In the genomic region with DNA sequence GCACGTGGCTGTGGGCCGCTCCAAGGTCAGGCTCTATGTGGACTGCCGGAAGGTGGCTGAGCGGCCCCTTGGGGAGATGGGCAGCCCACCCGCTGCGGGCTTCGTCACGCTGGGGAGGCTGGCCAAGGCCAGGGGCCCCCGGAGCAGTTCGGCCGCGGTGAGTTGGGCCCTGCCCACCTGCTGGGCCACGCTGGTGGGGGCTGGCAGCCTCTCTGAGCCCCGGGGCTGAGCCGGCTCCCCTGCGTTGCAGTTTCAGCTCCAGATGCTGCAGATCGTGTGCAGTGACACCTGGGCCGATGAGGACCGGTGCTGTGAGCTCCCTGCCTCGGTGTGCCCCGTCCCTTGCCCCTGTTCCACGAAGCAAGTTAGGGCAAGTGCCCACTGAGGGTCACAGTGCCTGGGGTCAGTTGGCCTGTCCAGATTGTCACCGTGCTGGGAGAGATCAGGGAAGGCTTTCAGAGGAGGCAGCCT, we compare ENCODE assay signal across 21 cellular contexts. TPM values are rescaled to one million over a fixed set of nuclear protein-coding genes. Genes with fewer than 3 reads are reported as not detected.
A peak's percentile ranks its signal among the peaks of the same experiment; 100 is the strongest.
DNase-seq lines count a peak whose midpoint lies in the region; ATAC-seq, FAIRE-seq and TF ChIP-seq lines count a peak whose summit lies in the region.
"Had no signal": no experiment of that assay in that cellular context is flagged by ENCODE, and none has a peak within 500 bp of the region (broad histone marks: within the 10 kb centered on the region; RNA-seq: fewer than 3 reads in every experiment).

No MANE protein-coding gene starts in this region.

- H3K36me3 ChIP-seq in heart left ventricle (no peaks in the 10 kb centered on the region), left ventricle myocardium inferior (no peaks in the 10 kb centered on the region), kidney (ENCODE audit: control insufficient read depth in 1 of 2, insufficient read depth in 2 of 2, low read length in 2 of 2) (no peaks in the 10 kb centered on the region), ovary (no peaks in the 10 kb centered on the region), aorta (ENCODE audit: control insufficient read depth in 1 of 2, insufficient read depth in 2 of 2, low read length in 1 of 2) (no peaks in the 10 kb centered on the region)
- H3K36me3 ChIP-seq: SJCRH30 had no signal

- H3K27me3 ChIP-seq in heart left ventricle (peaks cover 0 to 33% (median 0%) of the 10 kb centered on the region in 9 donors), left ventricle myocardium inferior (ENCODE audit: low read depth) (peaks cover 58% of the 10 kb centered on the region), ovary (no peaks in the 10 kb centered on the region), aorta (ENCODE audit: control insufficient read depth in 1 of 2, insufficient read depth in 2 of 2, low read length in 1 of 2) (no peaks in the 10 kb centered on the region)

- H3K4me1 ChIP-seq in heart left ventricle (no peaks in the 10 kb centered on the region), left ventricle myocardium inferior (peaks cover 8% of the 10 kb centered on the region), kidney (ENCODE audit: control insufficient read depth in 1 of 2, insufficient read depth in 1 of 2, low read depth in 1 of 2, low read length in 2 of 2) (no peaks in the 10 kb centered on the region), ovary (ENCODE audit: insufficient read depth) (no peaks in the 10 kb centered on the region), aorta (ENCODE audit: control insufficient read depth in 1 of 2, insufficient read depth in 2 of 2, low read length in 2 of 2) (no peaks in the 10 kb centered on the region)
- H3K4me1 ChIP-seq: SJCRH30 had no signal

- no peak for FAIRE-seq in kidney (lab: Jason Lieb, UNC)
- FAIRE-seq: H54 had no signal

- 84 to 91% (median 85%) methylated on average over 16 to 23 of the region's 23 CpGs for WGBS in heart left ventricle, 4 donors
- WGBS in ovary, 3 donors: 41 to 62% (median 45%) methylated on average over 20 to 23 of the region's 23 CpGs
- 82 to 88% methylated on average over 22 to 23 of the region's 23 CpGs for WGBS in aorta, 2 donors

- no peak for TF ChIP-seq EP300 in ovary (IDR thresholded peaks at IDR 0.05)

- no peak for TF ChIP-seq CTCF in heart left ventricle (IDR thresholded peaks at IDR 0.05)
- no peak for TF ChIP-seq CTCF in left ventricle myocardium inferior (IDR thresholded peaks at IDR 0.05; ENCODE audit: borderline replicate concordance)
- no peak for TF ChIP-seq CTCF in kidney (IDR thresholded peaks at IDR 0.05; ENCODE audit: borderline replicate concordance, extremely low read depth, insufficient read depth)
- TF ChIP-seq CTCF in ovary (IDR thresholded peaks at IDR 0.05): no peak

- ATAC-seq in heart left ventricle: no peak
- no peak for ATAC-seq in aorta (ENCODE audit: low FRiP score)
- ATAC-seq in GM18907 (IDR thresholded peaks at IDR 0.05; ENCODE audit: unreplicated experiment): no peak
- ATAC-seq in HG03439 (IDR thresholded peaks at IDR 0.05; ENCODE audit: unreplicated experiment): no peak
- ATAC-seq: PC-3 had no signal

- no peak overlapping the region for H3K9ac ChIP-seq in kidney (ENCODE audit: low read length in 2 of 2)
- H3K9ac ChIP-seq: KMS-11 had no signal

- no peaks in the 10 kb centered on the region for H3K9me3 ChIP-seq in heart left ventricle
- no peaks in the 10 kb centered on the region for H3K9me3 ChIP-seq in left ventricle myocardium inferior (replicated peaks)
- H3K9me3 ChIP-seq in kidney (ENCODE audit: control insufficient read depth in 1 of 2, low read length in 2 of 2): no peaks in the 10 kb centered on the region
- no peaks in the 10 kb centered on the region for H3K9me3 ChIP-seq in ovary
- no peaks in the 10 kb centered on the region for H3K9me3 ChIP-seq in aorta (ENCODE audit: control insufficient read depth, low read length)
- H3K9me3 ChIP-seq: SJCRH30 had no signal

- H3K27ac ChIP-seq in heart left ventricle (no peak overlapping the region), left ventricle myocardium inferior (replicated peaks) (no peak overlapping the region), kidney (ENCODE audit: low read depth in 2 of 2, low read length in 2 of 2) (no peak overlapping the region), ovary (no peak overlapping the region), aorta (ENCODE audit: low read depth in 1 of 2, low read length in 2 of 2) (no peak overlapping the region)
- H3K27ac ChIP-seq: C4-2B, KMS-11, SJCRH30 had no signal

- DNase-seq in heart left ventricle (peak in 4 of 5 donors; percentile 9 to 49 (median 20)), left ventricle myocardium inferior (no peak), kidney (peak; percentile 63), ovary (peak in 3 of 5 donors; percentile 9 to 32 (median 24)), aorta (peak; percentile 39 to 67)
- DNase-seq: ACHN, DMS79 treated with DMSO at 0.1 percent for 48 hours, NCI-H1417 treated with DMSO at 0.1 percent for 48 hours, NCI-H187 treated with DMSO at 0.1 percent for 48 hours, NCI-H226, NCI-H524, NCI-H82, PC-3, RPMI8226, SJCRH30 had no signal

- TF ChIP-seq POLR2A in heart left ventricle (IDR thresholded peaks at IDR 0.05) (no peak), ovary (IDR thresholded peaks at IDR 0.05) (no peak)

- intact Hi-C loops in heart left ventricle (cut with DNase I): no loop called here
- intact Hi-C loops in left ventricle myocardium inferior (cut with micrococcal nuclease): no loop called here
- intact Hi-C loops in kidney (cut with DNase I): no loop called here
- intact Hi-C loops in ovary (cut with DNase I): no loop called here
- intact Hi-C loops in aorta (cut with DNase I): no loop called here

- no peak overlapping the region for H3K4me3 ChIP-seq in heart left ventricle
- H3K4me3 ChIP-seq in left ventricle myocardium inferior: no peak overlapping the region
- H3K4me3 ChIP-seq in kidney (ENCODE audit: low read length in 2 of 2): no peak overlapping the region
- no peak overlapping the region for H3K4me3 ChIP-seq in ovary
- H3K4me3 ChIP-seq in aorta (ENCODE audit: low read length in 2 of 2): no peak overlapping the region
- H3K4me3 ChIP-seq: SJCRH30 had no signal

RNA-seq across cellular contexts. Expression of a gene that starts 27.1 kb away (rescaled TPM):
- total RNA-seq in heart left ventricle (not detected), left ventricle myocardium inferior (not detected), kidney (not detected), ovary (under 1 TPM in 3 of 7 donors, not detected in 4; 0.17 to 0.54 (median 0.33) TPM), aorta (under 1 TPM in 1 of 2 donors, not detected in 1; 0.09 TPM)
- polyA plus RNA-seq in heart left ventricle (not detected), kidney (ENCODE audit: insufficient read depth, low read depth, low replicate concordance) (0.58 TPM), ovary (under 1 TPM in 1 of 2 donors, not detected in 1; 0.10 TPM), aorta (under 1 TPM in 1 of 2 donors, not detected in 1; 0.15 TPM)
- total RNA-seq: G401, PC-3, SJCRH30 had no signal

RNA-seq across cellular contexts. Expression of a gene that starts 41.1 kb away (rescaled TPM):
- total RNA-seq in heart left ventricle (1 to 10 TPM in 2 of 9 donors, under 1 TPM in 2, not detected in 5; 0.16 to 1.5 (median 0.81) TPM), left ventricle myocardium inferior (0.38 TPM), kidney (0.44 TPM), ovary (1 to 10 TPM in 3 of 7 donors, under 1 TPM in 3, not detected in 1; 0.15 to 2.9 (median 0.77) TPM), aorta (not detected)
- polyA plus RNA-seq in heart left ventricle (under 1 TPM; 0.06 to 0.23 TPM), kidney (ENCODE audit: insufficient read depth, low read depth, low replicate concordance) (0.67 TPM), ovary (under 1 TPM in 1 of 2 donors, not detected in 1; 0.06 TPM), aorta (not detected)
- total RNA-seq: PC-3 had no signal

RNA-seq across cellular contexts. Expression of a gene that starts 47.5 kb away (rescaled TPM):
- total RNA-seq in heart left ventricle (10 to 100 TPM; 14.3 to 51.6 (median 29.2) TPM), left ventricle myocardium inferior (33.4 TPM), kidney (84.3 TPM), ovary (10 to 100 TPM; 40.2 to 80.2 (median 74.8) TPM), aorta (10 to 100 TPM; 75.6 to 88.2 TPM)
- polyA plus RNA-seq in heart left ventricle (10 to 100 TPM; 41.8 to 43.8 TPM), kidney (ENCODE audit: insufficient read depth, low read depth, low replicate concordance) (40.4 TPM), ovary (10 to 100 TPM; 18.9 to 59.5 TPM), aorta (100 to 1,000 TPM in 1 of 2 donors, 10 to 100 TPM in 1; 21.7 to 202 TPM)
